ENCODE assay signal across 25 cellular contexts in genomic region chr5:172031894-172032461, GRCh38.
"Had no signal": no experiment of that assay in that cellular context is flagged by ENCODE, and none has a peak within 500 bp of the region (broad histone marks: within the 10 kb centered on the region; RNA-seq: fewer than 3 reads in every experiment).

No MANE protein-coding gene starts in this region.

- H3K79me2 ChIP-seq: hepatocyte had no signal

- H3K27me3 ChIP-seq: hepatocyte, ovary, stomach, testis, thyroid gland, transverse colon, upper lobe of left lung, vagina had no signal

- DNase-seq: islet precursor cell; left ventricle myocardium inferior; mesendoderm; midbrain; mucosa of descending colon; naive thymus-derived CD4-positive, alpha-beta T cell; ovary; psoas muscle; stimulated activated CD4-positive, alpha-beta T cell treated with anti-CD3 and anti-CD28 coated beads, Interleukin-12 subunit alpha, Interleukin-12 subunit beta, amount 100 ng/mL, for 4 hours; stimulated activated CD4-positive, alpha-beta T cell treated with anti-CD3 and anti-CD28 coated beads, Interleukin-15, amount 100 ng/mL, for 24 hours; stimulated activated CD4-positive, alpha-beta T cell treated with anti-CD3 and anti-CD28 coated beads, Interleukin-2, amount 100 ng/mL, for 24 hours; stimulated activated CD4-positive, alpha-beta T cell treated with anti-CD3 and anti-CD28 coated beads, Interleukin-4, amount 100 ng/mL, for 1 hour; stimulated activated naive B cell treated with anti-CD40 and anti-IgM and Interleukin-4, amounts not matched to agents 10 μg/mL and 1 μg/mL and 100 μg/mL, for 72 hours; stimulated activated naive CD8-positive, alpha-beta T cell treated with anti-CD3 and anti-CD28 coated beads, Interleukin-15, Interleukin-2, amounts not matched to agents 100 U/mL and 50 U/mL, for 24 hours; stomach; testis; thyroid gland; transverse colon; upper lobe of left lung had no signal

- H3K36me3 ChIP-seq: left ventricle myocardium inferior, ovary, stomach, thyroid gland, transverse colon, upper lobe of left lung, vagina had no signal

- H3K27ac Mint-ChIP-seq: natural killer cell treated with Interleukin-12 subunit alpha and Interleukin-12 subunit beta and Interleukin-15 and Interleukin-18, amount 100 ng/mL, for 72 hours had no signal

- H3K27me3 Mint-ChIP-seq: naive thymus-derived CD4-positive, alpha-beta T cell; natural killer cell treated with Interleukin-12 subunit alpha and Interleukin-12 subunit beta and Interleukin-15 and Interleukin-18, amount 100 ng/mL, for 72 hours; stimulated activated naive B cell treated with anti-CD40 and anti-IgM and Interleukin-4, amounts not matched to agents 10 μg/mL and 1 μg/mL and 100 μg/mL, for 72 hours had no signal

- H2AFZ ChIP-seq: hepatocyte had no signal

- H3K4me2 ChIP-seq: hepatocyte had no signal

- ATAC-seq: mucosa of descending colon; naive thymus-derived CD4-positive, alpha-beta T cell; natural killer cell treated with Interleukin-12 subunit alpha and Interleukin-12 subunit beta and Interleukin-15 and Interleukin-18, amount 100 ng/mL, for 72 hours; psoas muscle; sciatic nerve; stimulated activated naive B cell treated with anti-CD40 and anti-IgM and Interleukin-4, amounts not matched to agents 10 μg/mL and 1 μg/mL and 100 μg/mL, for 72 hours; stimulated activated naive CD8-positive, alpha-beta T cell treated with anti-CD3 and anti-CD28 coated beads, Interleukin-15, Interleukin-2, amounts not matched to agents 100 U/mL and 50 U/mL, for 24 hours had no signal

- H3K9me3 ChIP-seq: left ventricle myocardium inferior, mucosa of descending colon, ovary, psoas muscle, testis, thyroid gland, upper lobe of left lung, vagina had no signal

- H3K4me1 ChIP-seq: left ventricle myocardium inferior, stomach, testis, thyroid gland, transverse colon, upper lobe of left lung, vagina had no signal

- H3K9me3 Mint-ChIP-seq: natural killer cell treated with Interleukin-12 subunit alpha and Interleukin-12 subunit beta and Interleukin-15 and Interleukin-18, amount 100 ng/mL, for 72 hours had no signal

- H3K4me3 Mint-ChIP-seq: naive thymus-derived CD4-positive, alpha-beta T cell; natural killer cell treated with Interleukin-12 subunit alpha and Interleukin-12 subunit beta and Interleukin-15 and Interleukin-18, amount 100 ng/mL, for 72 hours; stimulated activated naive B cell treated with anti-CD40 and anti-IgM and Interleukin-4, amounts not matched to agents 10 μg/mL and 1 μg/mL and 100 μg/mL, for 72 hours had no signal

- H3K4me3 ChIP-seq: hepatocyte, left ventricle myocardium inferior, lung, mucosa of descending colon, ovary, psoas muscle, skin epidermis, stomach, testis, thyroid gland, transverse colon, upper lobe of left lung, vagina had no signal

- H3K27ac ChIP-seq: hepatocyte, left ventricle myocardium inferior, ovary, psoas muscle, skin epidermis, stomach, testis, thyroid gland, transverse colon, upper lobe of left lung, vagina had no signal
